1 cellular context compared by ENCODE assay signal in genomic region chr16:57054338-57054737, GRCh38.
TF ChIP-seq lines count a peak whose summit lies in the region.

No MANE protein-coding gene starts in this region.

TF ChIP-seq in IMR-90, 13 proteins besides CTCF, POLR2A, EP300 and RAD21 (continued from another document):
- TF ChIP-seq FOS (IDR thresholded peaks at IDR 0.05; ENCODE audit: low read depth, low read length) (no peak), MAFK (IDR thresholded peaks at IDR 0.05; ENCODE audit: low read depth, low read length) (no peak), SMC3 (IDR thresholded peaks at IDR 0.05; ENCODE audit: low read depth, low read length) (no peak), MAZ (IDR thresholded peaks at IDR 0.05; ENCODE audit: borderline replicate concordance, low read depth, low read length) (no peak), USF2 (IDR thresholded peaks at IDR 0.05; ENCODE audit: low read depth, low read length) (no peak), RCOR1 (IDR thresholded peaks at IDR 0.05; ENCODE audit: insufficient replicate concordance, low read length) (no peak), ELK1 (IDR thresholded peaks at IDR 0.05; ENCODE audit: borderline replicate concordance, low read depth, low read length) (no peak), BHLHE40 (IDR thresholded peaks at IDR 0.05; ENCODE audit: low read depth, low read length) (no peak), CEBPB (IDR thresholded peaks at IDR 0.05; ENCODE audit: low read depth, low read length) (no peak), RFX5 (IDR thresholded peaks at IDR 0.05; ENCODE audit: low read depth, low read length) (no peak), MXI1 (IDR thresholded peaks at IDR 0.05; ENCODE audit: borderline replicate concordance, low read depth, low read length) (no peak)
